ENCODE assay signal across 14 cellular contexts in the genomic region with DNA sequence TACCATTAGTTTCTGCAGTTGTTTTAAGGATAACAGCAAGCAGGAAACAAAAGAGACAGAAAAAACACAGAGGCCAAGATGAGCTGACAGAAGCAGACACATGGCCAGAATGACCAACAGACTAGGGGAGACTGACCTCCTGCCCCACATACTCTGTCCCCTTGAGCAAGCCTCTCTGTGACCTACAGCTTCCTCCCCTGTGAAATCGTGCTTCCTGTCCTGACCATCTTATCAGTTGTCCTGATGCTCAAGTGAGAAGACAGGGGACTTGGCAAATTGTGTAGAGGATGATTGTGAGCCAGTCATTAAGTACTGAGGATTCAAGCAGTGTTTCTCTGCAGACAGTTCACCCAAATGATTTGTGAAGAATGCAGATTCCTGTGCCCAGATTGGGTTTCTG.
DNase-seq lines count a peak whose midpoint lies in the region; ATAC-seq and TF ChIP-seq lines count a peak whose summit lies in the region.
"Had no signal": no experiment of that assay in that cellular context is flagged by ENCODE, and none has a peak within 500 bp of the region (broad histone marks: within the 10 kb centered on the region; RNA-seq: fewer than 3 reads in every experiment).

No MANE protein-coding gene starts in this region.

- intact Hi-C loops in activated CD8-positive, alpha-beta T cell treated with anti-CD3 and anti-CD28 coated beads for 36 hours (cut with micrococcal nuclease): no loop called here
- intact Hi-C loops in left colon (cut with DNase I, micrococcal nuclease): no loop called here

- peak overlapping the region; percentile 51 for H3K27ac Mint-ChIP-seq in activated CD8-positive, alpha-beta T cell treated with anti-CD3 and anti-CD28 coated beads, Interleukin-2, amount 10 ng/mL, durations not matched to agents 7 days and 5 days
- no peak overlapping the region for H3K27ac Mint-ChIP-seq in activated CD8-positive, alpha-beta T cell treated with anti-CD3 and anti-CD28 coated beads for 36 hours
- H3K27ac Mint-ChIP-seq in central memory CD8-positive, alpha-beta T cell (ENCODE audit: low read depth): peak overlapping the region; percentile 2
- peak overlapping the region; percentile 24 for H3K27ac Mint-ChIP-seq in neural crest cell (ENCODE audit: unreplicated experiment)

- no peak for TF ChIP-seq CTCF in activated CD8-positive, alpha-beta T cell treated with anti-CD3 and anti-CD28 coated beads for 36 hours (IDR thresholded peaks at IDR 0.05)
- TF ChIP-seq CTCF in neural crest cell (conservative IDR thresholded peaks at IDR 0.05): no peak

- no peaks in the 10 kb centered on the region for H3K9me3 Mint-ChIP-seq in activated CD8-positive, alpha-beta T cell treated with anti-CD3 and anti-CD28 coated beads, Interleukin-2, amount 10 ng/mL, durations not matched to agents 7 days and 5 days (ENCODE audit: insufficient read depth)
- no peaks in the 10 kb centered on the region for H3K9me3 Mint-ChIP-seq in activated CD8-positive, alpha-beta T cell treated with anti-CD3 and anti-CD28 coated beads for 36 hours
- no peaks in the 10 kb centered on the region for H3K9me3 Mint-ChIP-seq in central memory CD8-positive, alpha-beta T cell
- no peaks in the 10 kb centered on the region for H3K9me3 Mint-ChIP-seq in neural crest cell

- CTCF ChIA-PET in activated CD8-positive, alpha-beta T cell treated with anti-CD3 and anti-CD28 coated beads, Interleukin-2, amount 10 ng/mL, durations not matched to agents 7 days and 5 days (lab: Charles Lee): no interaction called here
- CTCF ChIA-PET in activated CD8-positive, alpha-beta T cell treated with anti-CD3 and anti-CD28 coated beads for 36 hours (lab: Charles Lee): no interaction called here

- POLR2A ChIA-PET in activated CD8-positive, alpha-beta T cell treated with anti-CD3 and anti-CD28 coated beads, Interleukin-2, amount 10 ng/mL, durations not matched to agents 7 days and 5 days (lab: Charles Lee): no interaction called here
- POLR2A ChIA-PET in activated CD8-positive, alpha-beta T cell treated with anti-CD3 and anti-CD28 coated beads for 36 hours (lab: Charles Lee): interaction anchor here (1.0 kb wide), 1 partner anchor 34 kb away, joined by 3 read pairs; no protein-coding TSS in a partner anchor

- peaks cover 17% of the 10 kb centered on the region for H3K36me3 Mint-ChIP-seq in activated CD8-positive, alpha-beta T cell treated with anti-CD3 and anti-CD28 coated beads, Interleukin-2, amount 10 ng/mL, durations not matched to agents 7 days and 5 days (ENCODE audit: low read depth)
- no peaks in the 10 kb centered on the region for H3K36me3 Mint-ChIP-seq in activated CD8-positive, alpha-beta T cell treated with anti-CD3 and anti-CD28 coated beads for 36 hours (ENCODE audit: low read depth)
- peaks cover 28% of the 10 kb centered on the region for H3K36me3 Mint-ChIP-seq in central memory CD8-positive, alpha-beta T cell (ENCODE audit: insufficient read depth)
- no peaks in the 10 kb centered on the region for H3K36me3 Mint-ChIP-seq in neural crest cell (ENCODE audit: low read depth)

- no peaks in the 10 kb centered on the region for H3K9me3 ChIP-seq in KOPT-K1 (ENCODE audit: insufficient read depth, low read length, poor library complexity, severe bottlenecking)
- H3K9me3 ChIP-seq: HAP-1 had no signal

- no peak overlapping the region for H3K4me3 Mint-ChIP-seq in activated CD8-positive, alpha-beta T cell treated with anti-CD3 and anti-CD28 coated beads, Interleukin-2, amount 10 ng/mL, durations not matched to agents 7 days and 5 days
- no peak overlapping the region for H3K4me3 Mint-ChIP-seq in activated CD8-positive, alpha-beta T cell treated with anti-CD3 and anti-CD28 coated beads for 36 hours
- no peak overlapping the region for H3K4me3 Mint-ChIP-seq in central memory CD8-positive, alpha-beta T cell
- no peak overlapping the region for H3K4me3 Mint-ChIP-seq in neural crest cell

- H3K27me3 Mint-ChIP-seq in activated CD8-positive, alpha-beta T cell treated with anti-CD3 and anti-CD28 coated beads, Interleukin-2, amount 10 ng/mL, durations not matched to agents 7 days and 5 days (ENCODE audit: low read depth): no peaks in the 10 kb centered on the region
- no peaks in the 10 kb centered on the region for H3K27me3 Mint-ChIP-seq in activated CD8-positive, alpha-beta T cell treated with anti-CD3 and anti-CD28 coated beads for 36 hours
- H3K27me3 Mint-ChIP-seq in central memory CD8-positive, alpha-beta T cell: no peaks in the 10 kb centered on the region
- H3K27me3 Mint-ChIP-seq in neural crest cell (ENCODE audit: low read depth): no peaks in the 10 kb centered on the region

- peaks cover 76% of the 10 kb centered on the region for H3K36me3 ChIP-seq in KOPT-K1 (ENCODE audit: insufficient read depth, low read length)
- H3K36me3 ChIP-seq: HAP-1 had no signal

- ATAC-seq in activated CD8-positive, alpha-beta T cell treated with anti-CD3 and anti-CD28 coated beads, Interleukin-2, amount 10 ng/mL, durations not matched to agents 7 days and 5 days: no peak
- no peak for ATAC-seq in activated CD8-positive, alpha-beta T cell treated with anti-CD3 and anti-CD28 coated beads for 36 hours
- no peak for ATAC-seq in central memory CD8-positive, alpha-beta T cell (replicated peaks; ENCODE audit: extremely low read depth, poor library complexity, severe bottlenecking)
- ATAC-seq in left colon: no peak
- ATAC-seq: GM12878 had no signal

- H3K27ac ChIP-seq in KOPT-K1 (ENCODE audit: low read depth, low read length, poor library complexity, severe bottlenecking): peak overlapping the region; percentile 1

- DNase-seq in activated CD8-positive, alpha-beta T cell treated with anti-CD3 and anti-CD28 coated beads, Interleukin-2, amount 10 ng/mL, durations not matched to agents 7 days and 5 days: no peak
- DNase-seq in activated CD8-positive, alpha-beta T cell treated with anti-CD3 and anti-CD28 coated beads for 36 hours: no peak
- no peak for DNase-seq in central memory CD8-positive, alpha-beta T cell (ENCODE audit: low spot score in 2 of 2)
- DNase-seq in neural crest cell (ENCODE audit: low read depth, low spot score): no peak
- no peak for DNase-seq in UCSD-AML1 (lab: John Stamatoyannopoulos, UW; ENCODE audit: unreplicated experiment)
- no peak for DNase-seq in NCI-H187 treated with DMSO at 0.1 percent for 48 hours (lab: John Stamatoyannopoulos, UW)
- DNase-seq in left colon: no peak
- DNase-seq: Calu3; NCI-H1694; NCI-H69; NK-92 treated with Interleukin-12 subunit alpha and Interleukin-12 subunit beta, amount 100 ng/mL, for 24 hours had no signal

- H3K4me1 Mint-ChIP-seq in activated CD8-positive, alpha-beta T cell treated with anti-CD3 and anti-CD28 coated beads, Interleukin-2, amount 10 ng/mL, durations not matched to agents 7 days and 5 days (ENCODE audit: low read depth): peaks cover 45% of the 10 kb centered on the region
- peaks cover 13% of the 10 kb centered on the region for H3K4me1 Mint-ChIP-seq in activated CD8-positive, alpha-beta T cell treated with anti-CD3 and anti-CD28 coated beads for 36 hours (ENCODE audit: low read depth)
- peaks cover 78% of the 10 kb centered on the region for H3K4me1 Mint-ChIP-seq in central memory CD8-positive, alpha-beta T cell
- peaks cover 62% of the 10 kb centered on the region for H3K4me1 Mint-ChIP-seq in neural crest cell
